Comparison of ENCODE assay signal across 2 cellular contexts in genomic region chrX:107818900-107819521, GRCh38.
TF ChIP-seq lines count a peak whose summit lies in the region.

No MANE protein-coding gene starts in this region.

TF ChIP-seq in HEK293, 187 proteins besides CTCF, POLR2A, EP300 and RAD21:
- TF ChIP-seq ZBTB48 (tag by site-specific recombination; IDR thresholded peaks at IDR 0.05): no peak
- no peak for TF ChIP-seq MEIS1 (CRISPR knock-in tag; IDR thresholded peaks at IDR 0.05; ENCODE audit: borderline replicate concordance)
- no peak for TF ChIP-seq ZNF146 (tag by site-specific recombination; IDR thresholded peaks at IDR 0.05)
- TF ChIP-seq ZNF626 (tag by site-specific recombination; IDR thresholded peaks at IDR 0.05): peak; percentile 70; the same call in 1 of the 2 replicates
- peak; percentile 100 for TF ChIP-seq TRIM28 (IDR thresholded peaks at IDR 0.05; ENCODE audit: borderline replicate concordance, low read length)
- no peak for TF ChIP-seq ZNF10 (tag by site-specific recombination; IDR thresholded peaks at IDR 0.05)
- no peak for TF ChIP-seq ZNF488 (tag by site-specific recombination; IDR thresholded peaks at IDR 0.05)
- TF ChIP-seq ZNF585B (tag by site-specific recombination; IDR thresholded peaks at IDR 0.05): peak; percentile 100
- TF ChIP-seq ZNF280D (tag by site-specific recombination; IDR thresholded peaks at IDR 0.05): peak; percentile 57; the same call in 1 of the 2 replicates
- no peak for TF ChIP-seq PBX3 (CRISPR knock-in tag; IDR thresholded peaks at IDR 0.05)
- TF ChIP-seq ZNF510 (tag by site-specific recombination; IDR thresholded peaks at IDR 0.05; ENCODE audit: insufficient replicate concordance): peak; percentile 22
- peak; percentile 98 for TF ChIP-seq SETDB1 (IDR thresholded peaks at IDR 0.05; ENCODE audit: insufficient read length, low read length)
TF ChIP-seq in HEK293: peak in this region for 6.

TF ChIP-seq in GM12878, 131 proteins besides CTCF, POLR2A, EP300 and RAD21:
- TF ChIP-seq BCLAF1 (IDR thresholded peaks at IDR 0.05) (no peak), CEBPZ (IDR thresholded peaks at IDR 0.05; ENCODE audit: low read depth, low read length) (peak; percentile 29; the same call in 1 of the 2 replicates), ZNF384 (IDR thresholded peaks at IDR 0.05; ENCODE audit: borderline replicate concordance, low read depth, low read length) (no peak)
